In genomic region chr3:151216641-151217040, GRCh38 we compare ENCODE assay signal across 22 cellular contexts. TPM values are rescaled to one million over a fixed set of nuclear protein-coding genes. Genes with fewer than 3 reads are reported as not detected.
DNase-seq lines count a peak whose midpoint lies in the region; ATAC-seq and TF ChIP-seq lines count a peak whose summit lies in the region.
"Had no signal": no experiment of that assay in that cellular context is flagged by ENCODE, and none has a peak within 500 bp of the region (broad histone marks: within the 10 kb centered on the region; RNA-seq: fewer than 3 reads in every experiment).

No MANE protein-coding gene starts in this region.

- peak; percentile 28 to 56 for ATAC-seq in activated naive CD4-positive, alpha-beta T cell treated with anti-CD3 and anti-CD28 coated beads, Interleukin-2, amount 50 U/mL, for 72 hours
- ATAC-seq: left colon, Panc1, T-cell had no signal

- peaks cover 13 to 19% of the 10 kb centered on the region in 2 donors for H3K36me3 Mint-ChIP-seq in activated naive CD4-positive, alpha-beta T cell treated with anti-CD3 and anti-CD28 coated beads, Interleukin-2, amount 50 U/mL, for 72 hours
- peaks cover 48% of the 10 kb centered on the region for H3K36me3 Mint-ChIP-seq in dendritic cell treated with granulocyte-macrophage colony-stimulating factor and Interleukin-4, amounts not matched to agents 40 ng/mL and 50 ng/mL, for 4 days (ENCODE audit: low read depth)
- H3K36me3 Mint-ChIP-seq in neural crest cell (ENCODE audit: low read depth) = peaks cover 15% of the 10 kb centered on the region

- H3K4me3 Mint-ChIP-seq in dendritic cell treated with granulocyte-macrophage colony-stimulating factor and Interleukin-4, amounts not matched to agents 40 ng/mL and 50 ng/mL, for 4 days = no peak overlapping the region
- H3K4me3 Mint-ChIP-seq in neural crest cell = no peak overlapping the region
- H3K4me3 Mint-ChIP-seq: H9, T-cell had no signal

- peaks cover 47% of the 10 kb centered on the region for H3K4me1 Mint-ChIP-seq in dendritic cell treated with granulocyte-macrophage colony-stimulating factor and Interleukin-4, amounts not matched to agents 40 ng/mL and 50 ng/mL, for 4 days (ENCODE audit: low read depth)
- H3K4me1 Mint-ChIP-seq in neural crest cell = no peaks in the 10 kb centered on the region
- H3K4me1 Mint-ChIP-seq: T-cell had no signal

- intact Hi-C loops in dendritic cell treated with granulocyte-macrophage colony-stimulating factor and Interleukin-4, amounts not matched to agents 40 ng/mL and 50 ng/mL, for 4 days (cut with micrococcal nuclease) = no loop called here
- intact Hi-C loops in lower leg skin (cut with DNase I; ENCODE audit: low total_unique reads) = no loop called here

- no peak for TF ChIP-seq CTCF in neural crest cell (conservative IDR thresholded peaks at IDR 0.05)
- TF ChIP-seq CTCF in lower leg skin (IDR thresholded peaks at IDR 0.05) = no peak

- no peak for TF ChIP-seq POLR2A in lower leg skin (IDR thresholded peaks at IDR 0.05)

- no peak overlapping the region for H3K4me3 ChIP-seq in lower leg skin (ENCODE audit: low read depth, poor library complexity, severe bottlenecking)
- H3K4me3 ChIP-seq: coronary artery, spleen had no signal

- 77% methylated on average over 2 of the region's 2 CpGs for WGBS in lower leg skin, 2 donors

- no peak overlapping the region for H3K27ac Mint-ChIP-seq in activated naive CD4-positive, alpha-beta T cell treated with anti-CD3 and anti-CD28 coated beads, Interleukin-2, amount 50 U/mL, for 72 hours
- H3K27ac Mint-ChIP-seq in dendritic cell treated with granulocyte-macrophage colony-stimulating factor and Interleukin-4, amounts not matched to agents 40 ng/mL and 50 ng/mL, for 4 days = peak overlapping the region; percentile 73
- peak overlapping the region; percentile 7 for H3K27ac Mint-ChIP-seq in neural crest cell (ENCODE audit: unreplicated experiment)
- H3K27ac Mint-ChIP-seq: T-cell had no signal

- no peak for DNase-seq in activated naive CD4-positive, alpha-beta T cell treated with anti-CD3 and anti-CD28 coated beads, Interleukin-2, amount 50 U/mL, for 72 hours (ENCODE audit: low spot score in 2 of 2)
- DNase-seq in activated naive CD4-positive, alpha-beta T cell (lab: John Stamatoyannopoulos, UW) = no peak
- DNase-seq in OCI-M1 (lab: John Stamatoyannopoulos, UW) (peak; percentile 55), neural crest cell (ENCODE audit: low read depth, low spot score) (no peak), lower leg skin (ENCODE audit: low spot score in 2 of 2) (no peak), NCI-H2107 (lab: John Stamatoyannopoulos, UW) (no peak), AG08396 (ENCODE audit: low spot score) (no peak)
- DNase-seq: ACHN; Caco-2; H9; left colon; NCI-H2081; NCI-H69; posterior cingulate gyrus; spleen; stimulated activated naive CD4-positive, alpha-beta T cell treated with Interleukin-2 at 50 U/mL for 16 hours; T-cell had no signal

- no peaks in the 10 kb centered on the region for H3K27me3 Mint-ChIP-seq in dendritic cell treated with granulocyte-macrophage colony-stimulating factor and Interleukin-4, amounts not matched to agents 40 ng/mL and 50 ng/mL, for 4 days
- H3K27me3 Mint-ChIP-seq in neural crest cell (ENCODE audit: low read depth) = no peaks in the 10 kb centered on the region
- H3K27me3 Mint-ChIP-seq: T-cell had no signal

- peaks cover 6 to 14% of the 10 kb centered on the region in 2 donors for H3K9me3 Mint-ChIP-seq in activated naive CD4-positive, alpha-beta T cell treated with anti-CD3 and anti-CD28 coated beads, Interleukin-2, amount 50 U/mL, for 72 hours
- peaks cover 14% of the 10 kb centered on the region for H3K9me3 Mint-ChIP-seq in dendritic cell treated with granulocyte-macrophage colony-stimulating factor and Interleukin-4, amounts not matched to agents 40 ng/mL and 50 ng/mL, for 4 days
- H3K9me3 Mint-ChIP-seq in neural crest cell = peaks cover 9% of the 10 kb centered on the region

RNA-seq across cellular contexts. Expression of gene GPR171, which starts 13.6 kb away (rescaled TPM):
- 100 to 1,000 TPM in 1 of 2 donors, 10 to 100 TPM in 1; 31.2 to 113 TPM for total RNA-seq in activated naive CD4-positive, alpha-beta T cell treated with anti-CD3 and anti-CD28 coated beads, Interleukin-2, amount 50 U/mL, for 72 hours
- total RNA-seq in neural crest cell = not detected in 2 replicates
- total RNA-seq in lower leg skin = under 1 TPM in 2 of 4 donors, not detected in 2; 0.55 to 0.68 TPM
- total RNA-seq: Caco-2, G401, H9, myocyte had no signal

Comparison
In these comparisons a context has a peak if more than half of its experiments do, and no peak if none do; other contexts are left out.
1. H3K27ac Mint-ChIP-seq: peak in dendritic cell treated with granulocyte-macrophage colony-stimulating factor and Interleukin-4, amounts not matched to agents 40 ng/mL and 50 ng/mL, for 4 days (single experiment) and neural crest cell (single experiment); none in activated naive CD4-positive, alpha-beta T cell treated with anti-CD3 and anti-CD28 coated beads, Interleukin-2, amount 50 U/mL, for 72 hours (0 of 2).
2. RNA of gene GPR171, which starts 13.6 kb away (total RNA-seq): 31.2 to 113 TPM in activated naive CD4-positive, alpha-beta T cell treated with anti-CD3 and anti-CD28 coated beads, Interleukin-2, amount 50 U/mL, for 72 hours; 0.55 to 0.68 TPM in lower leg skin and not detected in neural crest cell; every median in the first group is over 10 times any median in the second.